ENCODE assay signal across 21 cellular contexts in the genomic region with DNA sequence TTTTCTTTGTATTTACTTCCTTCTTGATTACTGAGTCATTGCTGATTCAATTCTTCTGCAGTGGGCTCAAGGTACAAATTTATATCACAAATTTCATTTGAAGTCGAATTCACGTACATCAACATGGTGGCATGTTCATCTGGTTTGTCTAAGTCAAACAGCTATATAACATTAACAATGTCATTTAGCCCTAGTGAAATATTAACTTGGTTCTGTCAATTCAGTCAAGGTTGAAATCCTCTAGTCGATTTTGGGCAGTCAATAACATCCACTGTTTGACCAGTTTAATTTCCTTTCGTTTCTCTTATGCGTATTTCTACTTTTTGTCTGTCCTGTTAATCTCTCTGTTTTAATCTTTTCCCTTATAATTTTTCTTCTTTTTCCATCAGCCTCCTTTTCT.
"Had no signal": no experiment of that assay in that cellular context is flagged by ENCODE, and none has a peak within 500 bp of the region (broad histone marks: within the 10 kb centered on the region; RNA-seq: fewer than 3 reads in every experiment).

No MANE protein-coding gene starts in this region.

- H3K27ac ChIP-seq: left ventricle myocardium inferior, lower lobe of right lung, neutrophil, pancreas, sigmoid colon, spleen, suprapubic skin, upper lobe of right lung, uterus had no signal

- ATAC-seq: effector memory CD8-positive, alpha-beta T cell; lower lobe of right lung; natural killer cell treated with Interleukin-12 subunit alpha and Interleukin-12 subunit beta and Interleukin-15 and Interleukin-18, amount 100 ng/mL, for 72 hours; pancreas; stimulated activated naive CD8-positive, alpha-beta T cell treated with anti-CD3 and anti-CD28 coated beads, Interleukin-15, amount 100 ng/mL, for 72 hours; upper lobe of right lung had no signal

- DNase-seq: cortex of kidney; effector memory CD8-positive, alpha-beta T cell; kidney; left ventricle myocardium inferior; lower lobe of right lung; pancreas; sigmoid colon; spleen; stimulated activated CD4-positive, alpha-beta T cell treated with anti-CD3 and anti-CD28 coated beads, Interleukin-1b, Interleukin-23, amount 100 ng/mL, for 48 hours; stimulated activated CD4-positive, alpha-beta T cell treated with anti-CD3 and anti-CD28 coated beads, Interleukin-4, amount 100 ng/mL, for 1 hour; stimulated activated CD8-positive, alpha-beta memory T cell treated with anti-CD3 and anti-CD28 coated beads, Interleukin-4, amount 100 ng/mL, for 48 hours; stimulated activated naive CD4-positive, alpha-beta T cell; stimulated activated naive CD8-positive, alpha-beta T cell treated with anti-CD3 and anti-CD28 coated beads, Interleukin-15, amount 100 ng/mL, for 72 hours; transverse colon; upper lobe of right lung; uterus had no signal

- H3K9me3 ChIP-seq: left ventricle myocardium inferior, lower lobe of right lung, neutrophil, pancreas, sigmoid colon, spleen, suprapubic skin, transverse colon, upper lobe of right lung, uterus had no signal

- H3K36me3 ChIP-seq: left ventricle myocardium inferior, lower lobe of right lung, neutrophil, pancreas, sigmoid colon, spleen, suprapubic skin, transverse colon, upper lobe of right lung, uterus had no signal

- H3K27me3 ChIP-seq: pancreas, sigmoid colon, spleen, suprapubic skin, transverse colon, uterus had no signal

- H3K27ac Mint-ChIP-seq: effector memory CD8-positive, alpha-beta T cell; natural killer cell treated with Interleukin-12 subunit alpha and Interleukin-12 subunit beta and Interleukin-15 and Interleukin-18, amount 100 ng/mL, for 72 hours; stimulated activated naive CD8-positive, alpha-beta T cell treated with anti-CD3 and anti-CD28 coated beads, Interleukin-15, amount 100 ng/mL, for 72 hours had no signal

- H3K4me3 Mint-ChIP-seq: central memory CD8-positive, alpha-beta T cell; effector memory CD8-positive, alpha-beta T cell; natural killer cell treated with Interleukin-12 subunit alpha and Interleukin-12 subunit beta and Interleukin-15 and Interleukin-18, amount 100 ng/mL, for 72 hours; stimulated activated naive CD8-positive, alpha-beta T cell treated with anti-CD3 and anti-CD28 coated beads, Interleukin-15, amount 100 ng/mL, for 72 hours had no signal

- H3K36me3 Mint-ChIP-seq: natural killer cell treated with Interleukin-12 subunit alpha and Interleukin-12 subunit beta and Interleukin-15 and Interleukin-18, amount 100 ng/mL, for 72 hours had no signal

- H3K4me3 ChIP-seq: left ventricle myocardium inferior, lower lobe of right lung, pancreas, sigmoid colon, spleen, suprapubic skin, transverse colon, upper lobe of right lung, uterus had no signal

- H3K9me3 Mint-ChIP-seq: central memory CD8-positive, alpha-beta T cell; effector memory CD8-positive, alpha-beta T cell; natural killer cell treated with Interleukin-12 subunit alpha and Interleukin-12 subunit beta and Interleukin-15 and Interleukin-18, amount 100 ng/mL, for 72 hours; neural crest cell; stimulated activated naive CD8-positive, alpha-beta T cell treated with anti-CD3 and anti-CD28 coated beads, Interleukin-15, amount 100 ng/mL, for 72 hours had no signal

- H3K4me1 ChIP-seq: uterus had no signal
